ENCODE assay signal across 18 cellular contexts in the genomic region with DNA sequence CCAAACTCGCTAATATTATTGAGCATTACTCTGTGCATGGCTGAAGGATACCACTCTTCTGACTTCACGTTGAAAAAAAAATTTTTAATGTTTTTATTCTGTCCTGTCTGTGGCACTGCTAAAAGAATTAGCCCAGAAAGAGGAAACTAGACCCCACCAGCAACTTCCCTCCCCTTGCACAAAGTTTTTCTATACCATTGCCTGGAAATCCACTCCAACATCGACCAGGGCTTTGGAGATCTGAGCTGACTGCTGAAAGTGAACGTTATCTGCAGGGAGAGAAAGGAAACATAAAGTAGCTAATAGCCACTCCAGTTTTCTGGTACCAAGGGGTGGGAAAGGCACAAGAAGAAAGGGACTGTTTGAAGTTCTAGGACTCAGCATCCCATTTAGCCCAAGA.
DNase-seq lines count a peak whose midpoint lies in the region; ATAC-seq, FAIRE-seq and TF ChIP-seq lines count a peak whose summit lies in the region.
"Had no signal": no experiment of that assay in that cellular context is flagged by ENCODE, and none has a peak within 500 bp of the region (broad histone marks: within the 10 kb centered on the region; RNA-seq: fewer than 3 reads in every experiment).

No MANE protein-coding gene starts in this region.

- peak overlapping the region; percentile 79 for H3K4me3 Mint-ChIP-seq in activated CD4-positive, alpha-beta T cell treated with anti-CD3 and anti-CD28 coated beads, Interleukin-2, amount 10 ng/mL, durations not matched to agents 24 days and 14 days
- peak overlapping the region; percentile 61 for H3K4me3 Mint-ChIP-seq in activated CD4-positive, alpha-beta memory T cell treated with anti-CD3 and anti-CD28 coated beads, Interleukin-2, amount 10 ng/mL, durations not matched to agents 7 days and 5 days

- no peak for TF ChIP-seq CTCF in endothelial cell of umbilical vein (IDR thresholded peaks at IDR 0.05; ENCODE audit: extremely low read depth in 1 of 2, insufficient read depth in 1 of 2, low read depth in 1 of 2, low read length in 2 of 2)
- TF ChIP-seq CTCF in thyroid gland (IDR thresholded peaks at IDR 0.05): no peak

- peak overlapping the region; percentile 92 for H3K27ac Mint-ChIP-seq in activated CD4-positive, alpha-beta T cell treated with anti-CD3 and anti-CD28 coated beads, Interleukin-2, amount 10 ng/mL, durations not matched to agents 24 days and 14 days
- H3K27ac Mint-ChIP-seq in activated CD4-positive, alpha-beta memory T cell treated with anti-CD3 and anti-CD28 coated beads, Interleukin-2, amount 10 ng/mL, durations not matched to agents 7 days and 5 days: peak overlapping the region; percentile 100

- TF ChIP-seq POLR2A in endothelial cell of umbilical vein (IDR thresholded peaks at IDR 0.05; ENCODE audit: low read depth, low read length) (no peak), thyroid gland (IDR thresholded peaks at IDR 0.05) (no peak)

- POLR2A ChIA-PET in activated CD4-positive, alpha-beta memory T cell treated with anti-CD3 and anti-CD28 coated beads, Interleukin-2, amount 10 ng/mL, durations not matched to agents 7 days and 5 days (lab: Charles Lee): interaction anchor here (1.0 to 11.0 kb wide), 12 partner anchors 8 to 686 kb away, joined by 3 to 242 read pairs (median 8); partner anchors contain the start of genes DPP4 and PSMD14
- POLR2A ChIA-PET in endothelial cell of umbilical vein (lab: Charles Lee): no interaction called here

- H3K36me3 ChIP-seq in endothelial cell of umbilical vein (ENCODE audit: control insufficient read depth in 2 of 2, extremely low read depth in 1 of 2, insufficient read depth in 2 of 2, low read length in 2 of 2) (no peaks in the 10 kb centered on the region), thyroid gland (no peaks in the 10 kb centered on the region)
- H3K36me3 ChIP-seq: neutrophil, right atrium auricular region, uterus had no signal

- H3K27me3 ChIP-seq in endothelial cell of umbilical vein (ENCODE audit: control insufficient read depth in 2 of 2, insufficient read depth in 2 of 2, low read length in 2 of 2): no peaks in the 10 kb centered on the region
- no peaks in the 10 kb centered on the region for H3K27me3 ChIP-seq in thyroid gland
- H3K27me3 ChIP-seq: right atrium auricular region, uterus had no signal

- H3K4me1 Mint-ChIP-seq in activated CD4-positive, alpha-beta T cell treated with anti-CD3 and anti-CD28 coated beads, Interleukin-2, amount 10 ng/mL, durations not matched to agents 24 days and 14 days: peaks cover 66% of the 10 kb centered on the region
- peaks cover 82% of the 10 kb centered on the region for H3K4me1 Mint-ChIP-seq in activated CD4-positive, alpha-beta memory T cell treated with anti-CD3 and anti-CD28 coated beads, Interleukin-2, amount 10 ng/mL, durations not matched to agents 7 days and 5 days

- BruUV-seq in endothelial cell of umbilical vein (replicated peaks; lab: Mats Ljungman, UMichigan): no TSS peak

- H3K36me3 Mint-ChIP-seq in activated CD4-positive, alpha-beta T cell treated with anti-CD3 and anti-CD28 coated beads, Interleukin-2, amount 10 ng/mL, durations not matched to agents 24 days and 14 days (ENCODE audit: low read depth): peaks cover 65% of the 10 kb centered on the region
- peaks cover 84% of the 10 kb centered on the region for H3K36me3 Mint-ChIP-seq in activated CD4-positive, alpha-beta memory T cell treated with anti-CD3 and anti-CD28 coated beads, Interleukin-2, amount 10 ng/mL, durations not matched to agents 7 days and 5 days (ENCODE audit: low read depth)

- 47 to 53% methylated on average over 4 of the region's 4 CpGs for WGBS in thyroid gland, 2 donors

- dilution Hi-C loops in endothelial cell of umbilical vein (cut with MboI; ENCODE audit: extremely low pct_ligation_motif_present, low sequenced_read_pairs): no loop called here

- H3K79me2 ChIP-seq in endothelial cell of umbilical vein (ENCODE audit: control insufficient read depth, insufficient read depth, low read length): no peaks in the 10 kb centered on the region

- peaks cover 2% of the 10 kb centered on the region for H3K4me1 ChIP-seq in endothelial cell of umbilical vein (ENCODE audit: control insufficient read depth, extremely low read depth, insufficient read depth, low read length)
- no peaks in the 10 kb centered on the region for H3K4me1 ChIP-seq in thyroid gland
- H3K4me1 ChIP-seq: right atrium auricular region, uterus had no signal

- no peak overlapping the region for H3K27ac ChIP-seq in endothelial cell of umbilical vein (ENCODE audit: insufficient read depth, low read depth, low read length)
- no peak overlapping the region for H3K27ac ChIP-seq in thyroid gland
- H3K27ac ChIP-seq: KMS-11, neutrophil, right atrium auricular region, uterus had no signal

- no peak overlapping the region for H3K9ac ChIP-seq in endothelial cell of umbilical vein (replicated peaks; ENCODE audit: extremely low read depth, insufficient read depth, low read length)
- H3K9ac ChIP-seq: KMS-11 had no signal

- H3K9me1 ChIP-seq in endothelial cell of umbilical vein (replicated peaks; ENCODE audit: control insufficient read depth, extremely low read depth, insufficient read depth, low read length): no peaks in the 10 kb centered on the region

- no peak for ATAC-seq in GM19455 (IDR thresholded peaks at IDR 0.05; ENCODE audit: unreplicated experiment)
- ATAC-seq: HCT116, left cardiac atrium had no signal

- no peaks in the 10 kb centered on the region for H3K9me3 ChIP-seq in endothelial cell of umbilical vein (replicated peaks; ENCODE audit: control insufficient read depth, insufficient read depth, low read length)
- no peaks in the 10 kb centered on the region for H3K9me3 ChIP-seq in thyroid gland
- H3K9me3 ChIP-seq: neutrophil, right atrium auricular region, uterus had no signal

- no peaks in the 10 kb centered on the region for H3K27me3 Mint-ChIP-seq in activated CD4-positive, alpha-beta T cell treated with anti-CD3 and anti-CD28 coated beads, Interleukin-2, amount 10 ng/mL, durations not matched to agents 24 days and 14 days
- no peaks in the 10 kb centered on the region for H3K27me3 Mint-ChIP-seq in activated CD4-positive, alpha-beta memory T cell treated with anti-CD3 and anti-CD28 coated beads, Interleukin-2, amount 10 ng/mL, durations not matched to agents 7 days and 5 days

- H3K4me3 ChIP-seq in Jurkat, Clone E6-1 (ENCODE audit: low read length): peak overlapping the region; percentile 40
- no peak overlapping the region for H3K4me3 ChIP-seq in endothelial cell of umbilical vein (replicated peaks in 1 of 3; ENCODE audit: insufficient read depth in 1 of 3, low read depth in 1 of 3, low read length in 3 of 3)
- H3K4me3 ChIP-seq in thyroid gland (replicated peaks in 1 of 3): no peak overlapping the region
- H3K4me3 ChIP-seq: right atrium auricular region, uterus had no signal

- intact Hi-C loops in activated CD4-positive, alpha-beta T cell treated with anti-CD3 and anti-CD28 coated beads, Interleukin-2, amount 10 ng/mL, durations not matched to agents 24 days and 14 days (cut with micrococcal nuclease): loop anchor here (2.0 to 5.0 kb wide), 3 partner anchors 18 to 687 kb away; partner anchors contain the start of genes IFIH1 and PSMD14
- intact Hi-C loops in endothelial cell of umbilical vein (cut with micrococcal nuclease): no loop called here
- intact Hi-C loops in thyroid gland (cut with DNase I): no loop called here

- no peak overlapping the region for H3K4me2 ChIP-seq in endothelial cell of umbilical vein (ENCODE audit: insufficient read depth, low read length)
- H3K4me2 ChIP-seq: KMS-11 had no signal

- no peak for FAIRE-seq in endothelial cell of umbilical vein (lab: Jason Lieb, UNC)
- FAIRE-seq: frontal cortex had no signal

- H4K20me1 ChIP-seq in endothelial cell of umbilical vein (replicated peaks; ENCODE audit: control insufficient read depth, extremely low read depth, insufficient read depth, low read length): no peaks in the 10 kb centered on the region

- H2AFZ ChIP-seq in endothelial cell of umbilical vein (ENCODE audit: low read depth, low read length): peak overlapping the region; percentile 44

- no peaks in the 10 kb centered on the region for H3K9me3 Mint-ChIP-seq in activated CD4-positive, alpha-beta T cell treated with anti-CD3 and anti-CD28 coated beads, Interleukin-2, amount 10 ng/mL, durations not matched to agents 24 days and 14 days
- H3K9me3 Mint-ChIP-seq in activated CD4-positive, alpha-beta memory T cell treated with anti-CD3 and anti-CD28 coated beads, Interleukin-2, amount 10 ng/mL, durations not matched to agents 7 days and 5 days: no peaks in the 10 kb centered on the region

- no peak for DNase-seq in activated CD4-positive, alpha-beta T cell treated with anti-CD3 and anti-CD28 coated beads, Interleukin-2, amount 10 ng/mL, durations not matched to agents 24 days and 14 days
- DNase-seq in activated CD4-positive, alpha-beta T cell treated with anti-CD3 and anti-CD28 coated beads for 48 hours: no peak
- no peak for DNase-seq in Jurkat, Clone E6-1 (ENCODE audit: low read depth, low spot score)
- no peak for DNase-seq in activated CD4-positive, alpha-beta memory T cell treated with anti-CD3 and anti-CD28 coated beads, Interleukin-2, amount 10 ng/mL, durations not matched to agents 7 days and 5 days
- DNase-seq in endothelial cell of umbilical vein (ENCODE audit: low read depth, low spot score) (no peak), NCI-H1105 (lab: John Stamatoyannopoulos, UW) (no peak), thyroid gland (no peak)
- DNase-seq: activated CD4-positive, CD25-positive, alpha-beta regulatory T cell treated with anti-CD3 and anti-CD28 coated beads, Interleukin-2, amount 50 U/mL, for 72 hours; left cardiac atrium; NCI-H226; T-helper 9 cell; uterus had no signal

- CTCF ChIA-PET in activated CD4-positive, alpha-beta memory T cell treated with anti-CD3 and anti-CD28 coated beads, Interleukin-2, amount 10 ng/mL, durations not matched to agents 7 days and 5 days (lab: Charles Lee): interaction anchor here (0.8 to 3.2 kb wide), 5 partner anchors 10 to 128 kb away, joined by 3 to 18 read pairs (median 10); no protein-coding TSS in a partner anchor
- CTCF ChIA-PET in endothelial cell of umbilical vein (lab: Charles Lee): interaction anchor here (4.5 kb wide), 1 partner anchor 13 kb away, joined by 26 read pairs; no protein-coding TSS in a partner anchor

TF ChIP-seq in endothelial cell of umbilical vein, 7 proteins besides CTCF, POLR2A, EP300 and RAD21 (continues in another document):
- TF ChIP-seq JUN (IDR thresholded peaks at IDR 0.05; ENCODE audit: borderline replicate concordance, insufficient read depth, insufficient read length, low read depth) (no peak), POLR2AphosphoS5 (IDR thresholded peaks at IDR 0.05; ENCODE audit: insufficient read depth, low read depth, low read length) (no peak), EZH2 (IDR thresholded peaks at IDR 0.05; ENCODE audit: borderline replicate concordance, low read depth, low read length, severe bottlenecking) (no peak), MYC (IDR thresholded peaks at IDR 0.05; ENCODE audit: low read depth, low read length) (no peak), GATA2 (IDR thresholded peaks at IDR 0.05; ENCODE audit: insufficient read depth, insufficient read length, low read depth, low read length) (no peak)
- TF ChIP-seq, protein P1, sequence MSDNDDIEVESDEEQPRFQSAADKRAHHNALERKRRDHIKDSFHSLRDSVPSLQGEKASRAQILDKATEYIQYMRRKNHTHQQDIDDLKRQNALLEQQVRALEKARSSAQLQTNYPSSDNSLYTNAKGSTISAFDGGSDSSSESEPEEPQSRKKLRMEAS (IDR thresholded peaks at IDR 0.05; ENCODE audit: insufficient read depth, insufficient read length): no peak
